Comparison of ENCODE assay signal across 14 cellular contexts in the genomic region with DNA sequence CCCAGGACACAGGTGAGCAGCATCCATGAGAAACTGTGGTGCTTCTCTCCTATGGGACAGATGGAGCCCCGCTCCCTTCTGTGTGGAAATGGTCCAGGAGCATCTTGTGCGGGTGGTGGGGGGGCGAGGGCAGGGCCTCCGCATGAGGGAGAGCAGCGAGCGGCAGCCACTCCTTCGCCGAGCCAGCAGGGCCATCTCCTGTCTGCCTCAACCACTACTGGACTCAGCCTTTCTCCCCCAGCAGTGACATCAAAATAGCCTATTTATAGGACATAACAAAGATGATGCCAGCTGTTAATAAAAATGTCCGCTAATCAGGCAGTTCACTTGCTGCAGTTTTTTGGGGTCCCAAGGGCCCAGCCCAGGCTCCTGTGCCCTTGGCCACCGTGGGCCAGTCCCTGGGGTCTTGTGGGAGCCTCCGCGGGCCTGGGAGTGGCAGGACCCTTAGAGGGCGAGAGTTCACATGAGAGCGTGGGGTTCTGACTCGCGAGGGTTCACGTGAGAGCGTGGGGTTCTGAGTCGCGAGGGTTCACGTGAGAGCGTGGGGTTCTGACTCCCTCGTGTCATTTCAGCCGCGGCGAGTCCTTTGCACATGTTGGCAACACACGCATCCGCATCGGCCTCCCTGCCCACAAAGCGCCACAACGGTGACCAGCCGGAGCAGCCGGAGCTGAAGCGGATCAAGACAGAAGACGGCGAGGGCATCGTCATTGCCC. TPM values are rescaled to one million over a fixed set of nuclear protein-coding genes. Genes with fewer than 3 reads are reported as not detected.
A peak's percentile ranks its signal among the peaks of the same experiment; 100 is the strongest.
DNase-seq lines count a peak whose midpoint lies in the region; ATAC-seq and TF ChIP-seq lines count a peak whose summit lies in the region.
"Had no signal": no experiment of that assay in that cellular context is flagged by ENCODE, and none has a peak within 500 bp of the region (broad histone marks: within the 10 kb centered on the region; RNA-seq: fewer than 3 reads in every experiment).

No MANE protein-coding gene starts in this region.

- no peak for DNase-seq in RWPE1 (ENCODE audit: low spot score)
- DNase-seq in left ventricle myocardium superior, result no peak
- DNase-seq in psoas muscle, result no peak
- no peak for DNase-seq in stimulated activated CD4-positive, alpha-beta T cell treated with anti-CD3 and anti-CD28 coated beads, Interleukin-4, amount 100 ng/mL, for 4 hours
- DNase-seq in naive thymus-derived CD4-positive, alpha-beta T cell, result no peak
- DNase-seq: NCI-H1048, NCI-H146, NCI-H2081 treated with DMSO at 0.1 percent for 48 hours, NCI-H526 treated with DMSO at 0.1 percent for 48 hours, OCI-M1 had no signal

- 88 to 92% (median 91%) methylated on average over 37 of the region's 37 CpGs for WGBS in psoas muscle, 3 donors

- H3K27me3 Mint-ChIP-seq in naive thymus-derived CD4-positive, alpha-beta T cell, result no peaks in the 10 kb centered on the region

- no peak overlapping the region for H3K4me3 Mint-ChIP-seq in naive thymus-derived CD4-positive, alpha-beta T cell

- H3K9me3 ChIP-seq in psoas muscle, result no peaks in the 10 kb centered on the region
- no peaks in the 10 kb centered on the region for H3K9me3 ChIP-seq in naive thymus-derived CD4-positive, alpha-beta T cell (ENCODE audit: control insufficient read depth in 2 of 3, low read length in 3 of 3)

- H3K36me3 ChIP-seq in psoas muscle (ENCODE audit: insufficient read depth in 1 of 2, low read depth in 1 of 2), result peaks cover 0 to 90% of the 10 kb centered on the region in 2 donors
- peaks cover 0 to 78% (median 14%) of the 10 kb centered on the region in 3 experiments for H3K36me3 ChIP-seq in naive thymus-derived CD4-positive, alpha-beta T cell (ENCODE audit: control insufficient read depth in 2 of 3, insufficient read depth in 3 of 3, low read length in 3 of 3)

- ATAC-seq in left ventricle myocardium superior (peak; percentile 63), psoas muscle (peak in 3 of 4 donors; percentile 41 to 60 (median 48)), HG03378 (IDR thresholded peaks at IDR 0.05; ENCODE audit: unreplicated experiment) (no peak)
- no peak for ATAC-seq in naive thymus-derived CD4-positive, alpha-beta T cell
- ATAC-seq: HCT116 had no signal

- no peak overlapping the region for H3K27ac Mint-ChIP-seq in naive thymus-derived CD4-positive, alpha-beta T cell

- POLR2A ChIA-PET in RWPE1 (lab: Yijun Ruan, JAX; ENCODE audit: low non-redundant PET), result no interaction called here
- POLR2A ChIA-PET in naive thymus-derived CD4-positive, alpha-beta T cell (lab: Charles Lee), result no interaction called here

- peaks cover 7 to 26% (median 15%) of the 10 kb centered on the region in 7 donors for H3K4me1 Mint-ChIP-seq in naive thymus-derived CD4-positive, alpha-beta T cell

- H3K36me3 Mint-ChIP-seq in naive thymus-derived CD4-positive, alpha-beta T cell, result peaks cover 0 to 46% (median 28%) of the 10 kb centered on the region in 5 donors

- no peaks in the 10 kb centered on the region for H3K27me3 ChIP-seq in psoas muscle (ENCODE audit: insufficient read depth in 3 of 3, low read length in 2 of 3)
- H3K27me3 ChIP-seq in naive thymus-derived CD4-positive, alpha-beta T cell (ENCODE audit: control insufficient read depth in 2 of 2, insufficient read depth in 2 of 2, low read length in 2 of 2), result no peaks in the 10 kb centered on the region

- no peak overlapping the region for H3K4me3 ChIP-seq in psoas muscle
- H3K4me3 ChIP-seq in naive thymus-derived CD4-positive, alpha-beta T cell (ENCODE audit: low read length), result no peak overlapping the region

- intact Hi-C loops in left ventricle myocardium superior (cut with micrococcal nuclease), result no loop called here
- intact Hi-C loops in psoas muscle (cut with DNase I), result loop anchor here in 1 of 2 donors (5.0 kb wide), 1 partner anchor 41 kb away; no protein-coding TSS in a partner anchor
- intact Hi-C loops in naive thymus-derived CD4-positive, alpha-beta T cell (cut with micrococcal nuclease), result no loop called here

- H3K27ac ChIP-seq in RWPE1, result peak overlapping the region; percentile 10; the same call in 1 of the 2 replicates
- peak overlapping the region; percentile 23 for H3K27ac ChIP-seq in cingulate gyrus (ENCODE audit: low read depth, low read length)
- no peak overlapping the region for H3K27ac ChIP-seq in psoas muscle
- H3K27ac ChIP-seq in naive thymus-derived CD4-positive, alpha-beta T cell (ENCODE audit: low read depth, low read length), result no peak overlapping the region
- H3K27ac ChIP-seq: C4-2B had no signal

- H3K9me3 Mint-ChIP-seq in naive thymus-derived CD4-positive, alpha-beta T cell, result no peaks in the 10 kb centered on the region

- CTCF ChIA-PET in RWPE1 (lab: Yijun Ruan, JAX), result interaction anchor here (0.6 kb wide), 1 partner anchor 115 kb away, joined by 3 read pairs; no protein-coding TSS in a partner anchor
- CTCF ChIA-PET in naive thymus-derived CD4-positive, alpha-beta T cell (lab: Charles Lee), result no interaction called here

- no peak for TF ChIP-seq CTCF in RWPE1 (conservative IDR thresholded peaks at IDR 0.05; ENCODE audit: low read depth)
- no peak for TF ChIP-seq CTCF in psoas muscle (IDR thresholded peaks at IDR 0.05)

- H3K4me1 ChIP-seq in psoas muscle, result peaks cover 11% of the 10 kb centered on the region
- H3K4me1 ChIP-seq in naive thymus-derived CD4-positive, alpha-beta T cell (ENCODE audit: control insufficient read depth in 2 of 2, insufficient read depth in 2 of 2, low read length in 2 of 2), result no peaks in the 10 kb centered on the region

RNA-seq across cellular contexts. Expression of a gene that starts 47.4 kb away (rescaled TPM):
- total RNA-seq in left ventricle myocardium superior (37.3 TPM), psoas muscle (10 to 100 TPM; 25.1 to 35.7 (median 30.9) TPM)
- polyA plus RNA-seq in psoas muscle, result 10 to 100 TPM; 21.4 to 62.7 (median 43.5) TPM
- 10 to 100 TPM; 44.9 to 91.6 (median 68.4) TPM for total RNA-seq in naive thymus-derived CD4-positive, alpha-beta T cell
- polyA plus RNA-seq in naive thymus-derived CD4-positive, alpha-beta T cell, result 10 to 100 TPM; 30.5 to 36.8 TPM

Comparison
In these comparisons a context has a peak if more than half of its experiments do, and no peak if none do; other contexts are left out.
1. H3K27ac ChIP-seq: peak in RWPE1 (single experiment) and cingulate gyrus (single experiment); none in psoas muscle (single experiment) and naive thymus-derived CD4-positive, alpha-beta T cell (single experiment).
2. ATAC-seq: peak in left ventricle myocardium superior (single experiment) and psoas muscle (3 of 4); none in naive thymus-derived CD4-positive, alpha-beta T cell (single experiment) and HG03378 (single experiment).